22 cellular contexts compared by ENCODE assay signal in genomic region chr12:121823101-121823726, GRCh38. TPM values are rescaled to one million over a fixed set of nuclear protein-coding genes. Genes with fewer than 3 reads are reported as not detected.
DNase-seq lines count a peak whose midpoint lies in the region; ATAC-seq, FAIRE-seq and TF ChIP-seq lines count a peak whose summit lies in the region.
"Had no signal": no experiment of that assay in that cellular context is flagged by ENCODE, and none has a peak within 500 bp of the region (broad histone marks: within the 10 kb centered on the region; RNA-seq: fewer than 3 reads in every experiment).

No MANE protein-coding gene starts in this region.

- no peak for FAIRE-seq in small intestine (lab: Jason Lieb, UNC)

- no peak for DNase-seq in CD4-positive, alpha-beta T cell
- DNase-seq in RWPE1 (ENCODE audit: low spot score) = no peak
- DNase-seq in epithelial cell of proximal tubule (ENCODE audit: low read depth) = no peak
- DNase-seq in small intestine = no peak
- DNase-seq in activated CD4-positive, alpha-beta memory T cell treated with anti-CD3 and anti-CD28 coated beads for 36 hours = no peak
- no peak for DNase-seq in activated naive CD8-positive, alpha-beta T cell treated with anti-CD3 and anti-CD28 coated beads, Interleukin-2, amount 50 U/mL, for 24 hours
- DNase-seq: cortex of kidney; left lung; NCI-H1694 treated with DMSO at 0.1 percent for 48 hours; NCI-H82; retina; stimulated activated naive CD4-positive, alpha-beta T cell had no signal

- WGBS in small intestine, 3 donors = 90 to 94% (median 93%) methylated on average over 28 to 36 of the region's 36 CpGs

- CTCF ChIA-PET in CD4-positive, alpha-beta T cell (lab: Charles Lee) = interaction anchor here (5.7 kb wide), 1 partner anchor 29 kb away, joined by 38 read pairs; the partner anchor contains the start of gene RHOF
- CTCF ChIA-PET in RWPE1 (lab: Yijun Ruan, JAX) = interaction anchor here (2.6 kb wide), 1 partner anchor 12 kb away, joined by 13 read pairs; no protein-coding TSS in a partner anchor
- CTCF ChIA-PET in activated CD4-positive, alpha-beta memory T cell treated with anti-CD3 and anti-CD28 coated beads for 36 hours (lab: Charles Lee) = interaction anchor here (0.8 kb wide), 1 partner anchor 27 kb away, joined by 3 read pairs; no protein-coding TSS in a partner anchor

- H3K9me3 Mint-ChIP-seq in CD4-positive, alpha-beta T cell = no peaks in the 10 kb centered on the region
- no peaks in the 10 kb centered on the region for H3K9me3 Mint-ChIP-seq in activated CD4-positive, alpha-beta memory T cell treated with anti-CD3 and anti-CD28 coated beads for 36 hours
- no peaks in the 10 kb centered on the region for H3K9me3 Mint-ChIP-seq in activated naive CD8-positive, alpha-beta T cell treated with anti-CD3 and anti-CD28 coated beads, Interleukin-2, amount 50 U/mL, for 24 hours
- H3K9me3 Mint-ChIP-seq: activated naive CD4-positive, alpha-beta T cell treated with anti-CD3 and anti-CD28 coated beads, Interleukin-2, amount 50 U/mL, for 72 hours; activated T-helper 1 cell treated with anti-CD3 and anti-CD28 coated beads, Interleukin-12 subunit alpha, Interleukin-12 subunit beta, Interleukin-2, Interleukin-4 antibody, amounts not matched to agents 30 ng/mL and 10 ng/mL and 1 ng/mL, durations not matched to agents 14 hours and 24 hours and 36 hours had no signal

- ATAC-seq in CD4-positive, alpha-beta T cell (ENCODE audit: poor library complexity) = no peak
- ATAC-seq in activated naive CD8-positive, alpha-beta T cell treated with anti-CD3 and anti-CD28 coated beads, Interleukin-2, amount 50 U/mL, for 24 hours = no peak
- ATAC-seq: activated naive CD4-positive, alpha-beta T cell treated with anti-CD3 and anti-CD28 coated beads, Interleukin-2, amount 50 U/mL, for 72 hours; HCT116; left lung; mucosa of descending colon; Panc1 had no signal

- H3K4me3 ChIP-seq in epithelial cell of proximal tubule (ENCODE audit: low read depth, low read length) (no peak overlapping the region), neutrophil (ENCODE audit: low read depth in 1 of 2, low read length in 1 of 2) (no peak overlapping the region), small intestine (ENCODE audit: low read depth in 1 of 2, low read length in 2 of 2) (no peak overlapping the region)
- H3K4me3 ChIP-seq: gastroesophageal sphincter, left lung, mucosa of descending colon, tibial nerve had no signal

- no peaks in the 10 kb centered on the region for H3K27me3 Mint-ChIP-seq in CD4-positive, alpha-beta T cell
- no peaks in the 10 kb centered on the region for H3K27me3 Mint-ChIP-seq in activated CD4-positive, alpha-beta memory T cell treated with anti-CD3 and anti-CD28 coated beads for 36 hours
- no peaks in the 10 kb centered on the region for H3K27me3 Mint-ChIP-seq in activated naive CD8-positive, alpha-beta T cell treated with anti-CD3 and anti-CD28 coated beads, Interleukin-2, amount 50 U/mL, for 24 hours

- H3K27ac Mint-ChIP-seq in CD4-positive, alpha-beta T cell = peak overlapping the region; percentile 30
- H3K27ac Mint-ChIP-seq in activated CD4-positive, alpha-beta memory T cell treated with anti-CD3 and anti-CD28 coated beads for 36 hours = no peak overlapping the region
- H3K27ac Mint-ChIP-seq in activated naive CD8-positive, alpha-beta T cell treated with anti-CD3 and anti-CD28 coated beads, Interleukin-2, amount 50 U/mL, for 24 hours = no peak overlapping the region
- H3K27ac Mint-ChIP-seq: activated naive CD4-positive, alpha-beta T cell treated with anti-CD3 and anti-CD28 coated beads, Interleukin-2, amount 50 U/mL, for 72 hours; activated T-helper 1 cell treated with anti-CD3 and anti-CD28 coated beads, Interleukin-12 subunit alpha, Interleukin-12 subunit beta, Interleukin-2, Interleukin-4 antibody, amounts not matched to agents 30 ng/mL and 10 ng/mL and 1 ng/mL, durations not matched to agents 14 hours and 24 hours and 36 hours had no signal

- POLR2A ChIA-PET in CD4-positive, alpha-beta T cell (lab: Charles Lee) = no interaction called here
- POLR2A ChIA-PET in RWPE1 (lab: Yijun Ruan, JAX; ENCODE audit: low non-redundant PET) = no interaction called here
- POLR2A ChIA-PET in activated CD4-positive, alpha-beta memory T cell treated with anti-CD3 and anti-CD28 coated beads for 36 hours (lab: Charles Lee) = no interaction called here

- no peaks in the 10 kb centered on the region for H3K4me1 Mint-ChIP-seq in CD4-positive, alpha-beta T cell (ENCODE audit: low read depth)
- no peaks in the 10 kb centered on the region for H3K4me1 Mint-ChIP-seq in activated CD4-positive, alpha-beta memory T cell treated with anti-CD3 and anti-CD28 coated beads for 36 hours (ENCODE audit: low read depth)
- H3K4me1 Mint-ChIP-seq in activated naive CD8-positive, alpha-beta T cell treated with anti-CD3 and anti-CD28 coated beads, Interleukin-2, amount 50 U/mL, for 24 hours = peaks cover 2% of the 10 kb centered on the region

- no peak overlapping the region for H3K4me3 Mint-ChIP-seq in CD4-positive, alpha-beta T cell
- no peak overlapping the region for H3K4me3 Mint-ChIP-seq in activated CD4-positive, alpha-beta memory T cell treated with anti-CD3 and anti-CD28 coated beads for 36 hours
- no peak overlapping the region for H3K4me3 Mint-ChIP-seq in activated naive CD8-positive, alpha-beta T cell treated with anti-CD3 and anti-CD28 coated beads, Interleukin-2, amount 50 U/mL, for 24 hours
- H3K4me3 Mint-ChIP-seq: activated T-helper 1 cell treated with anti-CD3 and anti-CD28 coated beads, Interleukin-12 subunit alpha, Interleukin-12 subunit beta, Interleukin-2, Interleukin-4 antibody, amounts not matched to agents 30 ng/mL and 10 ng/mL and 1 ng/mL, durations not matched to agents 14 hours and 24 hours and 36 hours had no signal

- H3K9me3 ChIP-seq in CD4-positive, alpha-beta T cell (ENCODE audit: control insufficient read depth, low read length) = no peaks in the 10 kb centered on the region
- H3K9me3 ChIP-seq in neutrophil (no peaks in the 10 kb centered on the region), small intestine (ENCODE audit: control insufficient read depth, low read depth) (no peaks in the 10 kb centered on the region)
- H3K9me3 ChIP-seq: gastroesophageal sphincter, left lung, mucosa of descending colon, tibial nerve had no signal

- H3K27ac ChIP-seq in CD4-positive, alpha-beta T cell (ENCODE audit: low read depth, low read length) = no peak overlapping the region
- peak overlapping the region; percentile 35; the same call in 1 of the 2 replicates for H3K27ac ChIP-seq in RWPE1
- H3K27ac ChIP-seq in neutrophil = peak overlapping the region; percentile 33
- no peak overlapping the region for H3K27ac ChIP-seq in small intestine (ENCODE audit: low read depth in 1 of 2, low read length in 1 of 2)
- H3K27ac ChIP-seq: gastroesophageal sphincter, HL-60, left lung, tibial nerve had no signal

- H3K27me3 ChIP-seq in CD4-positive, alpha-beta T cell (ENCODE audit: control insufficient read depth, insufficient read depth, low read length) = no peaks in the 10 kb centered on the region
- H3K27me3 ChIP-seq in neutrophil (no peaks in the 10 kb centered on the region), small intestine (ENCODE audit: control insufficient read depth in 2 of 2, insufficient read depth in 2 of 2, low read length in 2 of 2) (no peaks in the 10 kb centered on the region)
- H3K27me3 ChIP-seq: gastroesophageal sphincter, left lung, tibial nerve had no signal

- no peaks in the 10 kb centered on the region for H3K4me1 ChIP-seq in neutrophil (ENCODE audit: control insufficient read depth in 1 of 2, insufficient read depth in 1 of 2, low read depth in 1 of 2, low read length in 1 of 2)
- H3K4me1 ChIP-seq in small intestine (ENCODE audit: control insufficient read depth in 2 of 2, insufficient read depth in 1 of 2, low read depth in 1 of 2, low read length in 1 of 2) = no peaks in the 10 kb centered on the region
- H3K4me1 ChIP-seq: left lung had no signal

- no peak for TF ChIP-seq CTCF in CD4-positive, alpha-beta T cell (IDR thresholded peaks at IDR 0.05)
- TF ChIP-seq CTCF in RWPE1 (conservative IDR thresholded peaks at IDR 0.05; ENCODE audit: low read depth) (no peak), epithelial cell of proximal tubule (conservative IDR thresholded peaks at IDR 0.05; ENCODE audit: low read depth, low read length) (peak; percentile 18), neutrophil (IDR thresholded peaks at IDR 0.05) (no peak)

- peaks cover 83% of the 10 kb centered on the region for H3K36me3 Mint-ChIP-seq in CD4-positive, alpha-beta T cell (ENCODE audit: low read depth)
- H3K36me3 Mint-ChIP-seq in activated CD4-positive, alpha-beta memory T cell treated with anti-CD3 and anti-CD28 coated beads for 36 hours = peaks cover 36% of the 10 kb centered on the region
- peaks cover 24% of the 10 kb centered on the region for H3K36me3 Mint-ChIP-seq in activated naive CD8-positive, alpha-beta T cell treated with anti-CD3 and anti-CD28 coated beads, Interleukin-2, amount 50 U/mL, for 24 hours (ENCODE audit: low read depth)

- H3K36me3 ChIP-seq in neutrophil (peaks cover 99% of the 10 kb centered on the region), small intestine (ENCODE audit: control insufficient read depth in 2 of 2, insufficient read depth in 2 of 2, low read length in 2 of 2) (peaks cover 35% of the 10 kb centered on the region in 2 donors)

- intact Hi-C loops in CD4-positive, alpha-beta T cell (cut with DNase I, micrococcal nuclease) = loop anchor here in 1 of 2 experiments (5.0 kb wide), 1 partner anchor 36 kb away; no protein-coding TSS in a partner anchor
- intact Hi-C loops in activated CD4-positive, alpha-beta memory T cell treated with anti-CD3 and anti-CD28 coated beads for 36 hours (cut with micrococcal nuclease) = no loop called here

RNA-seq across cellular contexts. Expression of gene SETD1B, which starts 19.4 kb away (rescaled TPM):
- 100 to 1,000 TPM; 146 to 151 TPM for total RNA-seq in CD4-positive, alpha-beta T cell
- total RNA-seq in epithelial cell of proximal tubule = 4.4 and 5.2 TPM in 2 replicates
- 1 to 10 TPM; 3.6 to 9.4 (median 3.8) TPM for polyA plus RNA-seq in small intestine
- 10 to 100 TPM; 14.1 to 15.2 TPM for total RNA-seq in activated CD4-positive, alpha-beta memory T cell treated with anti-CD3 and anti-CD28 coated beads for 36 hours

RNA-seq across cellular contexts. Expression of gene RHOF, which starts 29.7 kb away (rescaled TPM):
- total RNA-seq in CD4-positive, alpha-beta T cell = 100 to 1,000 TPM; 155 to 164 TPM
- total RNA-seq in epithelial cell of proximal tubule = 180 and 181 TPM in 2 replicates
- 10 to 100 TPM; 13.3 to 75.9 (median 44.5) TPM for polyA plus RNA-seq in small intestine
- 100 to 1,000 TPM; 136 to 141 TPM for total RNA-seq in activated CD4-positive, alpha-beta memory T cell treated with anti-CD3 and anti-CD28 coated beads for 36 hours

RNA-seq across cellular contexts. Expression of gene HPD, which starts 35.4 kb away (rescaled TPM):
- total RNA-seq in CD4-positive, alpha-beta T cell = not detected
- 0.12 TPM in 1 of 2 replicates, not detected in the other for total RNA-seq in epithelial cell of proximal tubule
- polyA plus RNA-seq in small intestine = under 1 TPM in 1 of 3 donors, not detected in 2; 0.78 TPM
- not detected for total RNA-seq in activated CD4-positive, alpha-beta memory T cell treated with anti-CD3 and anti-CD28 coated beads for 36 hours
- total RNA-seq: activated T-helper 1 cell treated with anti-CD3 and anti-CD28 coated beads, Interleukin-12 subunit alpha, Interleukin-12 subunit beta, Interleukin-2, Interleukin-4 antibody, amounts not matched to agents 30 ng/mL and 10 ng/mL and 1 ng/mL, durations not matched to agents 14 hours and 24 hours and 36 hours had no signal
- polyA plus RNA-seq: BJ had no signal

Comparison
In these comparisons a context has a peak if more than half of its experiments do, and no peak if none do; other contexts are left out.
1. H3K27ac ChIP-seq: peak in RWPE1 (single experiment) and neutrophil (single experiment); none in CD4-positive, alpha-beta T cell (single experiment) and small intestine (0 of 2).
2. RNA of gene SETD1B, which starts 19.4 kb away (total RNA-seq): 146 to 151 TPM in CD4-positive, alpha-beta T cell; 14.1 to 15.2 TPM in activated CD4-positive, alpha-beta memory T cell treated with anti-CD3 and anti-CD28 coated beads for 36 hours and 4.4 to 5.2 TPM in epithelial cell of proximal tubule; every median in the first group is over 4 times any median in the second.